8 cellular contexts compared by ENCODE assay signal in the genomic region with DNA sequence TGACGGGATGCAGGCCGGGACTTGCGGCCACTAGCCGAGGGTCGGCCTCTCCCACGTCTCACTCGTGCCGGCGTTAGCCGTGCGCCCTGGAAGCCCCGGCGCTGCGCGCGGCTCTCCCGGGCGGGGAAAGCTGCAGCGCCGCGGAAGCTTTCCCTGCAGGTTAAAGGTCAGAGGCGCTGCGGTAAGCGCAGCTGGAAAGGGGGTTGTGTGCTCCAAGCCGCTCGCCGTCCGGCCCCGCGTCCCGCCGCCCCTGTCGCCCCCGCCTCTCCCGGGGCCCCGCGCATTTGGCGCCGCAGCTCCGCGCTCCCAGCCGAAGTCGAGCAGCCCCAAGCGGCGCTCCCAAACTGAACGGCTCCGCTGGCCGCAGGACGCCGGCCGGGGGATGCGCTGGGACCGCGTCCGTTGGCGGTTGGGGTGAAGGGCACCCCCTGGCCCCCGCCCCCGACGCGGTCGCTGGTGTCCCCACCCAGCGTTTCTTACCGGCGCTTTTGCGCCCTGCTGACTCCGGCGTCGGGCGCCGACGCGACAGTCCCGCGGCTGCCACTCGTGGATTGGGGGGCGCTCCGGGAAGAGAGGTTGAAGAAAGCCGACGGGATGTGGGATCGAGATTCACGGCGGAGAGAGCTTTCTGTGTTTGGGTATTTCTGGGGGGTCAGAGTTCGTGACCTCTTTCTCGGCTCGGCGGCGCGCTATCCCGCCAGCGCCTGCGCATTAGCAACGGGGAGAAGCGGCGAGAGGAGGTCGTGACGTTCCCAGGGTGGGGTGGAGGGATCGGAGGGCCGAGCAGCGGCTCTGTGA. TPM values are rescaled to one million over a fixed set of nuclear protein-coding genes. Genes with fewer than 3 reads are reported as not detected.
DNase-seq lines count a peak whose midpoint lies in the region; ATAC-seq and TF ChIP-seq lines count a peak whose summit lies in the region.

A gene (minus strand): TSS at position 719 of the 798 bp plus-strand sequence. CDS start 6,234 bp downstream, outside the sequence.

- H3K9me3 ChIP-seq in PC-9 (ENCODE audit: insufficient read depth, low read depth) (no peaks in the 10 kb centered on the region), mucosa of rectum (ENCODE audit: control insufficient read depth in 2 of 2, low read length in 2 of 2) (no peaks in the 10 kb centered on the region)

- H4K20me1 ChIP-seq in PC-9 (ENCODE audit: insufficient read depth), result peaks cover 6% of the 10 kb centered on the region; the same call in 1 of the 2 replicates

- H3K9me2 ChIP-seq in PC-9 (ENCODE audit: insufficient read depth), result no peaks in the 10 kb centered on the region; the same call in 1 of the 2 replicates

- H3K79me2 ChIP-seq in PC-9 (ENCODE audit: low read depth), result peaks cover 52% of the 10 kb centered on the region

- CTCF ChIA-PET in PC-9 (lab: Charles Lee), result interaction anchor here (0.6 to 1.3 kb wide), 7 partner anchors 25 to 1041 kb away, joined by 3 to 27 read pairs (median 3); no protein-coding TSS in a partner anchor

- peak within 1 kb of the TSS; percentile 95 for H3K4me2 ChIP-seq in PC-9

- peak within 1 kb of the TSS; percentile 73 to 74 for H3K9ac ChIP-seq in mucosa of rectum (ENCODE audit: low read depth in 1 of 2, low read length in 2 of 2)

- H3K36me3 Mint-ChIP-seq in IgD-negative memory B cell, result no peaks in the 10 kb centered on the region

- H3K27me3 ChIP-seq in PC-9 (ENCODE audit: insufficient read depth, low read depth) (no peaks in the 10 kb centered on the region), mucosa of rectum (ENCODE audit: control insufficient read depth in 2 of 2, insufficient read depth in 2 of 2, low read length in 2 of 2) (no peaks in the 10 kb centered on the region)

- peaks cover 10% of the 10 kb centered on the region; the same call in 1 of the 2 replicates for H3F3A ChIP-seq in PC-9 (ENCODE audit: insufficient read depth, low read depth)

- H3K27ac Mint-ChIP-seq in IgD-negative memory B cell, result peak within 1 kb of the TSS; percentile 77 to 98 (median 95)

- ATAC-seq in GM21529 (IDR thresholded peaks at IDR 0.05; ENCODE audit: unreplicated experiment), result peak; percentile 92

- no peaks in the 10 kb centered on the region for H3K27me3 Mint-ChIP-seq in IgD-negative memory B cell

- peak; percentile 72 for TF ChIP-seq POLR2A in erythroblast (IDR thresholded peaks at IDR 0.05; ENCODE audit: low read length)

- DNase-seq in DMS 273 (lab: John Stamatoyannopoulos, UW; ENCODE audit: unreplicated experiment) (peak; percentile 95), PC-9 (peak; percentile 80 to 87), erythroblast (lab: John Stamatoyannopoulos, UW) (peak; percentile 96 to 97)
- DNase-seq in activated T-cell treated with anti-CD3 and anti-CD28 coated beads, Interleukin-2, amount 50 U/mL, for 1 hour, result peak; percentile 88
- DNase-seq in stimulated activated CD8-positive, alpha-beta memory T cell treated with anti-CD3 and anti-CD28 coated beads, Interleukin-4, amount 100 ng/mL, for 48 hours, result peak; percentile 92

- peak within 1 kb of the TSS; percentile 93 to 97 (median 96) for H3K4me3 Mint-ChIP-seq in IgD-negative memory B cell

- H3K4me3 ChIP-seq in PC-9, result peak within 1 kb of the TSS; percentile 80
- H3K4me3 ChIP-seq in mucosa of rectum (ENCODE audit: low read length in 2 of 2), result peak within 1 kb of the TSS; percentile 83 to 84

- H3K9me3 Mint-ChIP-seq in IgD-negative memory B cell, result no peaks in the 10 kb centered on the region

- TF ChIP-seq CTCF in PC-9 (conservative IDR thresholded peaks at IDR 0.05), result no peak

- H3K36me3 ChIP-seq in PC-9 (ENCODE audit: low read depth), result no peaks in the 10 kb centered on the region
- peaks cover 0 to 2% of the 10 kb centered on the region in 2 donors for H3K36me3 ChIP-seq in mucosa of rectum (ENCODE audit: control insufficient read depth in 2 of 2, insufficient read depth in 2 of 2, low read length in 2 of 2)

- intact Hi-C loops in PC-9 (cut with micrococcal nuclease; ENCODE audit: unreplicated experiment), result loop anchor here (2.0 to 10.0 kb wide), 4 partner anchors 26 to 462 kb away; a partner anchor contains a TSS

- peak within 1 kb of the TSS; percentile 100 for H2AFZ ChIP-seq in PC-9

- BruUV-seq in PC-9 (replicated peaks; lab: Mats Ljungman, UMichigan), result TSS peak; percentile 29

- H3K4me1 Mint-ChIP-seq in IgD-negative memory B cell, result peaks cover 11 to 12% (median 11%) of the 10 kb centered on the region in 3 donors

- H3K27ac ChIP-seq in PC-9 (peak within 1 kb of the TSS; percentile 68), mucosa of rectum (ENCODE audit: low read depth in 2 of 2, low read length in 2 of 2) (peak within 1 kb of the TSS; percentile 78 to 83)

- POLR2A ChIA-PET in PC-9 (lab: Charles Lee; ENCODE audit: unreplicated experiment), result interaction anchor here (0.5 to 0.7 kb wide), 6 partner anchors 13 to 1516 kb away, joined by 3 to 21 read pairs (median 6); no protein-coding TSS in a partner anchor

- H3K4me1 ChIP-seq in PC-9 (replicated peaks; ENCODE audit: insufficient read depth), result peaks cover 6% of the 10 kb centered on the region
- no peaks in the 10 kb centered on the region for H3K4me1 ChIP-seq in mucosa of rectum (ENCODE audit: control insufficient read depth in 2 of 2, insufficient read depth in 2 of 2, low read length in 2 of 2)

RNA-seq across cellular contexts. Expression of the gene that starts here (rescaled TPM):
- 14.8 TPM for polyA plus RNA-seq in IgD-negative memory B cell
- total RNA-seq in PC-9 (2021), result 24.2 and 26.4 TPM in 2 replicates

Comparison
In these comparisons a context has a peak if more than half of its experiments do, and no peak if none do; other contexts are left out.
1. Peak in every context shown above with its lines: DNase-seq, ATAC-seq, H3K4me3 ChIP-seq and H3K27ac ChIP-seq.